7 cellular contexts compared by ENCODE assay signal in the genomic region with DNA sequence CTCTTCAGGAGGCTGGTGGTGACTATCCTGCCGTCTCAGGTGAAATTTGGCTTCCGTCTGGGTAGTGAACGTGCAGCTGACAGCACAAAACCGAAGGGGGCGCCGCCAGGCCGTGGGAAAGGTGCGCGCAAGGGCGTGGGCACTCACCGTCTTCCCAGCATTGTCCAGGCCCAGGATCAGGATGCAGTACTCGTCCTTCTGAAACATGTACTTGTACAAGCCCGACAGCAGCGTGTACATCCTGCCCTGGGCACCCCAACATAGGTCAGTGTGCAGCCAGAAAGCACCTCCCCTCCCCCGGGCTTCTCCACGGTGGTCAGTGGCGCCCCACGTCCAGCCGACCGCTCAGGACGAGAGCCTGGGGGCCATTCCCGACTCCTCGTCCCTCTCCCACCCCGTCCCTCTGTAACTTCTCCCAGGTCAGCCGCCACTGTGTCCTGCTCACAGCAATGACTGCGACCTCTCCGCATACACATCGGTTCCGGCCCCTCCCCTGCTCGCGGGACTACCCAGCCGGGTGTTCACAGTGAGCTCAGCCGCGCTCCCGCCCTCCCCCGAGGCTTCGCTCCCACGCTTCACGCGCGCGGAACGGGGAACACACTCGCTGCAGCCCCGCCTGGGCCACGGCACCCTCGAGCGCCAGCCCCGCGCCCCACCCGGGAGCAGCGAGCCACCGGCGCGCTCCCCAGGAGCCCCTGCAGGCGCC. TPM values are rescaled to one million over a fixed set of nuclear protein-coding genes. Genes with fewer than 3 reads are reported as not detected.
DNase-seq lines count a peak whose midpoint lies in the region; ATAC-seq and TF ChIP-seq lines count a peak whose summit lies in the region.

No MANE protein-coding gene starts in this region.

- peaks cover 43% of the 10 kb centered on the region for H3K4me1 Mint-ChIP-seq in activated T-cell treated with anti-CD3 and anti-CD28 coated beads, Interleukin-2, amount 50 U/mL, for 4 hours (ENCODE audit: low read depth)
- H3K4me1 Mint-ChIP-seq in neural progenitor cell = peaks cover 22% of the 10 kb centered on the region

- H3K27me3 Mint-ChIP-seq in activated T-cell treated with anti-CD3 and anti-CD28 coated beads, Interleukin-2, amount 50 U/mL, for 4 hours (ENCODE audit: low read depth) = no peaks in the 10 kb centered on the region
- peaks cover 5% of the 10 kb centered on the region for H3K27me3 Mint-ChIP-seq in neural progenitor cell (ENCODE audit: insufficient read depth, low read depth)

- intact Hi-C loops in uterus (cut with DNase I; ENCODE audit: low total_unique reads) = no loop called here

- peaks cover 57% of the 10 kb centered on the region for H3K79me2 ChIP-seq in fibroblast of lung (ENCODE audit: control insufficient read depth, insufficient read depth, low read length)
- H3K79me2 ChIP-seq in neural progenitor cell (ENCODE audit: low read depth) = peaks cover 61% of the 10 kb centered on the region

- peak overlapping the region; percentile 24 for H3K27ac Mint-ChIP-seq in neural progenitor cell

- no peaks in the 10 kb centered on the region for H3K9me3 ChIP-seq in fibroblast of lung (ENCODE audit: control insufficient read depth, insufficient read depth, low read depth, low read length)
- H3K9me3 ChIP-seq in neural progenitor cell (ENCODE audit: low read depth) = no peaks in the 10 kb centered on the region
- no peaks in the 10 kb centered on the region for H3K9me3 ChIP-seq in uterus

- H2AFZ ChIP-seq in fibroblast of lung (ENCODE audit: low read length) (peak overlapping the region; percentile 9), neural progenitor cell (replicated peaks) (no peak overlapping the region)

- H3K4me3 Mint-ChIP-seq in activated T-cell treated with anti-CD3 and anti-CD28 coated beads, Interleukin-2, amount 50 U/mL, for 4 hours = peak overlapping the region; percentile 92
- peak overlapping the region; percentile 92 for H3K4me3 Mint-ChIP-seq in neural progenitor cell

- peaks cover 28% of the 10 kb centered on the region for H3K36me3 Mint-ChIP-seq in activated T-cell treated with anti-CD3 and anti-CD28 coated beads, Interleukin-2, amount 50 U/mL, for 4 hours (ENCODE audit: insufficient read depth)
- H3K36me3 Mint-ChIP-seq in neural progenitor cell = peaks cover 30% of the 10 kb centered on the region

- H3K9me3 Mint-ChIP-seq in activated T-cell treated with anti-CD3 and anti-CD28 coated beads, Interleukin-2, amount 50 U/mL, for 4 hours = no peaks in the 10 kb centered on the region
- no peaks in the 10 kb centered on the region for H3K9me3 Mint-ChIP-seq in neural progenitor cell

- H3K4me2 ChIP-seq in fibroblast of lung (ENCODE audit: extremely low read depth, insufficient read depth, low read length) (peak overlapping the region; percentile 99), neural progenitor cell (peak overlapping the region; percentile 100)

- H3K4me1 ChIP-seq in fibroblast of lung (ENCODE audit: control insufficient read depth, extremely low read depth, insufficient read depth, low read length) (peaks cover 9% of the 10 kb centered on the region), neural progenitor cell (peaks cover 6% of the 10 kb centered on the region), uterus (peaks cover 6 to 8% of the 10 kb centered on the region in 2 donors)

- H3K4me3 ChIP-seq in fibroblast of lung (replicated peaks in 1 of 4; ENCODE audit: control extremely low read depth in 1 of 4, insufficient read depth in 1 of 4, low read depth in 3 of 4, low read length in 4 of 4) (peak overlapping the region; percentile 62 to 89 (median 74)), neural progenitor cell (peak overlapping the region; percentile 79), uterus (peak overlapping the region; percentile 40 to 87)

- H3K36me3 ChIP-seq in fibroblast of lung (ENCODE audit: control insufficient read depth, insufficient read depth, low read length) (peaks cover 36% of the 10 kb centered on the region), neural progenitor cell (peaks cover 14% of the 10 kb centered on the region), uterus (no peaks in the 10 kb centered on the region)

- no peak for TF ChIP-seq POLR2A in uterus (IDR thresholded peaks at IDR 0.05)

- peak; percentile 16 to 25 for TF ChIP-seq CTCF in fibroblast of lung (conservative IDR thresholded peaks at IDR 0.05 in 1 of 2, IDR thresholded peaks at IDR 0.05 in 1 of 2; ENCODE audit: low read depth in 1 of 2, low read length in 2 of 2)
- peak; percentile 46 for TF ChIP-seq CTCF in neural progenitor cell (IDR thresholded peaks at IDR 0.05)
- no peak for TF ChIP-seq CTCF in uterus (IDR thresholded peaks at IDR 0.05)

- DNase-seq in NCI-H526 treated with DMSO at 0.1 percent for 48 hours (lab: John Stamatoyannopoulos, UW) (peak; percentile 38), fibroblast of lung (ENCODE audit: low read depth in 2 of 2) (peak in 1 of 2 donors; percentile 31), neural progenitor cell (ENCODE audit: low spot score) (peak; percentile 59), uterus (peak; percentile 36 to 44)
- peak; percentile 67 for DNase-seq in activated T-cell treated with anti-CD3 and anti-CD28 coated beads, Interleukin-2, amount 50 U/mL, for 4 hours

- no peaks in the 10 kb centered on the region for H4K20me1 ChIP-seq in fibroblast of lung (ENCODE audit: control insufficient read depth, extremely low read depth, insufficient read depth, low read length)
- H4K20me1 ChIP-seq in neural progenitor cell (ENCODE audit: low read depth) = peaks cover 22% of the 10 kb centered on the region

- ATAC-seq in GM18498 (IDR thresholded peaks at IDR 0.05; ENCODE audit: unreplicated experiment) = peak; percentile 36
- peak; percentile 23 for ATAC-seq in HG02840 (IDR thresholded peaks at IDR 0.05; ENCODE audit: low FRiP score, unreplicated experiment)
- peak; percentile 70 to 74 for ATAC-seq in activated T-cell treated with anti-CD3 and anti-CD28 coated beads, Interleukin-2, amount 50 U/mL, for 4 hours

- no peaks in the 10 kb centered on the region for H3F3A ChIP-seq in neural progenitor cell (ENCODE audit: low read depth)

- peak overlapping the region; percentile 80 for H3K27ac ChIP-seq in fibroblast of lung (ENCODE audit: insufficient read depth, low read length)
- H3K27ac ChIP-seq in neural progenitor cell = no peak overlapping the region
- peak overlapping the region; percentile 73 to 94 for H3K27ac ChIP-seq in uterus

- H3K9ac ChIP-seq in fibroblast of lung (ENCODE audit: insufficient read depth, low read length) (peak overlapping the region; percentile 91), neural progenitor cell (peak overlapping the region; percentile 76)

- H3K27me3 ChIP-seq in fibroblast of lung (ENCODE audit: control insufficient read depth, insufficient read depth, low read length) = no peaks in the 10 kb centered on the region
- H3K27me3 ChIP-seq in neural progenitor cell = no peaks in the 10 kb centered on the region
- H3K27me3 ChIP-seq in uterus = no peaks in the 10 kb centered on the region

RNA-seq across cellular contexts. Expression of gene ARFRP1, which starts 0.8 kb away (rescaled TPM):
- 10 to 100 TPM; 62.1 to 67.1 (median 63.5) TPM for total RNA-seq in activated T-cell treated with anti-CD3 and anti-CD28 coated beads, Interleukin-2, amount 50 U/mL, for 4 hours
- total RNA-seq in fibroblast of lung (24.7 and 35.0 TPM in 2 replicates), neural progenitor cell (ENCODE audit: low replicate concordance) (18.3 and 32.6 TPM in 2 replicates), uterus (10 to 100 TPM; 26.1 to 59.8 (median 33.5) TPM)
- 32.2 and 34.6 TPM in 2 replicates for polyA plus RNA-seq in fibroblast of lung
- polyA plus RNA-seq in fibroblast of lung (2012) = 36.3 and 40.1 TPM in 2 replicates
- polyA minus RNA-seq in fibroblast of lung (ENCODE audit: low replicate concordance) = 10.0 and 12.5 TPM in 2 replicates

RNA-seq across cellular contexts. Expression of gene ZGPAT, which starts 0.8 kb away (rescaled TPM):
- 10 to 100 TPM; 38.1 to 43.9 (median 42.0) TPM for total RNA-seq in activated T-cell treated with anti-CD3 and anti-CD28 coated beads, Interleukin-2, amount 50 U/mL, for 4 hours
- total RNA-seq in fibroblast of lung = 10.7 and 11.0 TPM in 2 replicates
- 7.6 and 8.7 TPM in 2 replicates for polyA plus RNA-seq in fibroblast of lung
- 13.8 and 19.0 TPM in 2 replicates for polyA plus RNA-seq in fibroblast of lung (2012)
- polyA minus RNA-seq in fibroblast of lung (ENCODE audit: low replicate concordance) = 13.9 and 14.4 TPM in 2 replicates
- 8.2 and 26.8 TPM in 2 replicates for total RNA-seq in neural progenitor cell (ENCODE audit: low replicate concordance)
- 10 to 100 TPM in 3 of 4 donors, 1 to 10 TPM in 1; 1.5 to 37.9 (median 15.3) TPM for total RNA-seq in uterus

RNA-seq across cellular contexts. Expression of gene TNFRSF6B, which starts 10.6 kb away (rescaled TPM):
- under 1 TPM in 1 of 3 donors, not detected in 2; 0.47 TPM for total RNA-seq in activated T-cell treated with anti-CD3 and anti-CD28 coated beads, Interleukin-2, amount 50 U/mL, for 4 hours
- total RNA-seq in fibroblast of lung (6.7 and 35.2 TPM in 2 replicates), neural progenitor cell (ENCODE audit: low replicate concordance) (0.25 TPM in 1 of 2 replicates, not detected in the other), uterus (1 to 10 TPM in 1 of 4 donors, under 1 TPM in 1, not detected in 2; 0.83 to 4.1 TPM)
- polyA plus RNA-seq in fibroblast of lung = 3.8 and 5.7 TPM in 2 replicates
- 4.9 and 14.5 TPM in 2 replicates for polyA plus RNA-seq in fibroblast of lung (2012)
- 1.9 and 2.9 TPM in 2 replicates for polyA minus RNA-seq in fibroblast of lung (ENCODE audit: low replicate concordance)

RNA-seq across cellular contexts. Expression of gene LIME1, which starts 29.5 kb away (rescaled TPM):
- 10 to 100 TPM in 1 of 3 donors, 1 to 10 TPM in 2; 7.1 to 10.4 (median 9.3) TPM for total RNA-seq in activated T-cell treated with anti-CD3 and anti-CD28 coated beads, Interleukin-2, amount 50 U/mL, for 4 hours
- total RNA-seq in fibroblast of lung (1.5 and 3.5 TPM in 2 replicates), neural progenitor cell (ENCODE audit: low replicate concordance) (0.47 and 10.9 TPM in 2 replicates), uterus (10 to 100 TPM in 1 of 4 donors, 1 to 10 TPM in 3; 2.6 to 10.5 (median 8.4) TPM)
- 0.68 and 0.90 TPM in 2 replicates for polyA plus RNA-seq in fibroblast of lung
- polyA plus RNA-seq in fibroblast of lung (2012) = 2.1 and 2.3 TPM in 2 replicates
- 0.41 TPM in 1 of 2 replicates, not detected in the other for polyA minus RNA-seq in fibroblast of lung (ENCODE audit: low replicate concordance)

RNA-seq across cellular contexts. Expression of gene SLC2A4RG, which starts 32.6 kb away (rescaled TPM):
- total RNA-seq in activated T-cell treated with anti-CD3 and anti-CD28 coated beads, Interleukin-2, amount 50 U/mL, for 4 hours = 10 to 100 TPM; 17.2 to 18.1 (median 17.3) TPM
- total RNA-seq in fibroblast of lung (18.2 and 30.6 TPM in 2 replicates), neural progenitor cell (ENCODE audit: low replicate concordance) (12.0 and 58.0 TPM in 2 replicates), uterus (100 to 1,000 TPM in 1 of 4 donors, 10 to 100 TPM in 3; 10.5 to 120 (median 41.0) TPM)
- 17.5 and 27.1 TPM in 2 replicates for polyA plus RNA-seq in fibroblast of lung
- 57.0 and 93.2 TPM in 2 replicates for polyA plus RNA-seq in fibroblast of lung (2012)
- polyA minus RNA-seq in fibroblast of lung (ENCODE audit: low replicate concordance) = 17.2 and 17.6 TPM in 2 replicates

Comparison
In these comparisons a context has a peak if more than half of its experiments do, and no peak if none do; other contexts are left out.
1. CTCF ChIP-seq: peak in fibroblast of lung (2 of 2) and neural progenitor cell (single experiment); none in uterus (0 of 4).
2. Peak in every context shown above with its lines, with median percentiles within 50 percentile points of each other: ATAC-seq and H3K4me3 ChIP-seq.